23 cellular contexts compared by ENCODE assay signal in genomic region chr1:113675299-113675698, GRCh38.
DNase-seq lines count a peak whose midpoint lies in the region; ATAC-seq and TF ChIP-seq lines count a peak whose summit lies in the region.
"Had no signal": no experiment of that assay in that cellular context is flagged by ENCODE, and none has a peak within 500 bp of the region (broad histone marks: within the 10 kb centered on the region; RNA-seq: fewer than 3 reads in every experiment).

No MANE protein-coding gene starts in this region.

- no peaks in the 10 kb centered on the region for H3K9me3 ChIP-seq in T-helper 17 cell (ENCODE audit: control insufficient read depth, low read length, poor library complexity, severe bottlenecking)
- no peaks in the 10 kb centered on the region for H3K9me3 ChIP-seq in left lung
- H3K9me3 ChIP-seq: Caco-2, esophagus squamous epithelium, prostate gland, tibial artery had no signal

- no peak overlapping the region for H3K4me3 Mint-ChIP-seq in T-helper 17 cell
- H3K4me3 Mint-ChIP-seq: activated CD4-positive, alpha-beta T cell treated with anti-CD3 and anti-CD28 coated beads, Interleukin-2, amount 10 ng/mL, durations not matched to agents 7 days and 5 days; activated naive CD8-positive, alpha-beta T cell; natural killer cell treated with Interleukin-12 subunit alpha and Interleukin-12 subunit beta and Interleukin-15 and Interleukin-18, amount 100 ng/mL, for 72 hours; stimulated activated naive B cell treated with anti-CD40 and anti-IgM and Interleukin-4, amounts not matched to agents 10 μg/mL and 1 μg/mL and 100 μg/mL, for 72 hours had no signal

- peak overlapping the region; percentile 39 for H3K27ac Mint-ChIP-seq in T-helper 17 cell
- H3K27ac Mint-ChIP-seq: activated CD4-positive, alpha-beta T cell treated with anti-CD3 and anti-CD28 coated beads, Interleukin-2, amount 10 ng/mL, durations not matched to agents 7 days and 5 days; activated naive CD8-positive, alpha-beta T cell; natural killer cell treated with Interleukin-12 subunit alpha and Interleukin-12 subunit beta and Interleukin-15 and Interleukin-18, amount 100 ng/mL, for 72 hours; stimulated activated naive B cell treated with anti-CD40 and anti-IgM and Interleukin-4, amounts not matched to agents 10 μg/mL and 1 μg/mL and 100 μg/mL, for 72 hours had no signal

- DNase-seq in EL: peak; percentile 2
- DNase-seq in KBM-7: peak; percentile 12
- DNase-seq in T-helper 17 cell: no peak
- DNase-seq in fibroblast of the aortic adventitia (ENCODE audit: low read depth): peak; percentile 34
- DNase-seq in NCI-H2029 treated with DMSO at 0.1 percent for 48 hours (lab: John Stamatoyannopoulos, UW): no peak
- no peak for DNase-seq in UCSD-AML1 (lab: John Stamatoyannopoulos, UW; ENCODE audit: unreplicated experiment)
- DNase-seq in left lung: no peak
- DNase-seq: activated CD4-positive, alpha-beta T cell treated with anti-CD3 and anti-CD28 coated beads, Interleukin-2, amount 10 ng/mL, durations not matched to agents 7 days and 5 days; brain microvascular endothelial cell; Caco-2; dorsolateral prefrontal cortex; esophagus squamous epithelium; GDM1; NCI-H187; NCI-H524 treated with DMSO at 0.1 percent for 48 hours; stimulated activated CD4-positive, alpha-beta T cell treated with anti-CD3 and anti-CD28 coated beads, Interleukin-12 subunit alpha, Interleukin-12 subunit beta, amount 100 ng/mL, for 4 hours; stimulated activated naive B cell treated with anti-CD40 and anti-IgM and Interleukin-4, amounts not matched to agents 10 μg/mL and 1 μg/mL and 100 μg/mL, for 72 hours; tibial artery had no signal

- H3K36me3 Mint-ChIP-seq in T-helper 17 cell (ENCODE audit: low read depth): peaks cover 3% of the 10 kb centered on the region
- H3K36me3 Mint-ChIP-seq: activated naive CD8-positive, alpha-beta T cell; natural killer cell treated with Interleukin-12 subunit alpha and Interleukin-12 subunit beta and Interleukin-15 and Interleukin-18, amount 100 ng/mL, for 72 hours; stimulated activated naive B cell treated with anti-CD40 and anti-IgM and Interleukin-4, amounts not matched to agents 10 μg/mL and 1 μg/mL and 100 μg/mL, for 72 hours had no signal

- H3K27me3 ChIP-seq in left lung: no peaks in the 10 kb centered on the region
- H3K27me3 ChIP-seq: brain microvascular endothelial cell, dorsolateral prefrontal cortex, esophagus squamous epithelium, tibial artery had no signal

- no peak overlapping the region for H3K27ac ChIP-seq in left lung
- H3K27ac ChIP-seq: brain microvascular endothelial cell, dorsolateral prefrontal cortex, esophagus squamous epithelium, prostate gland, tibial artery had no signal

- H3K4me1 Mint-ChIP-seq in T-helper 17 cell: peaks cover 12% of the 10 kb centered on the region
- H3K4me1 Mint-ChIP-seq: stimulated activated naive B cell treated with anti-CD40 and anti-IgM and Interleukin-4, amounts not matched to agents 10 μg/mL and 1 μg/mL and 100 μg/mL, for 72 hours had no signal

- H3K4me1 ChIP-seq in left lung: peaks cover 0 to 7% of the 10 kb centered on the region in 2 donors
- H3K4me1 ChIP-seq: prostate gland, tibial artery had no signal

- H3K4me3 ChIP-seq in fibroblast of the aortic adventitia (ENCODE audit: low read depth, low read length) (no peak overlapping the region), left lung (no peak overlapping the region)
- H3K4me3 ChIP-seq: dorsolateral prefrontal cortex, esophagus squamous epithelium, GM12878, prostate gland, tibial artery had no signal

- in situ Hi-C loops in KBM-7 (cut with MboI; ENCODE audit: low pct_unique_long_range_greater_than_20kb, low sequenced_read_pairs): loop anchor here (25.0 kb wide), 1 partner anchor 538 kb away; no protein-coding TSS in a partner anchor

- ATAC-seq in T-helper 17 cell (no peak), HG02610 (IDR thresholded peaks at IDR 0.05; ENCODE audit: unreplicated experiment) (no peak), left lung (no peak)
- ATAC-seq: GM12878; natural killer cell treated with Interleukin-12 subunit alpha and Interleukin-12 subunit beta and Interleukin-15 and Interleukin-18, amount 100 ng/mL, for 72 hours; stimulated activated naive B cell treated with anti-CD40 and anti-IgM and Interleukin-4, amounts not matched to agents 10 μg/mL and 1 μg/mL and 100 μg/mL, for 72 hours had no signal

- no peaks in the 10 kb centered on the region for H3K27me3 Mint-ChIP-seq in T-helper 17 cell
- H3K27me3 Mint-ChIP-seq: activated CD4-positive, alpha-beta T cell treated with anti-CD3 and anti-CD28 coated beads, Interleukin-2, amount 10 ng/mL, durations not matched to agents 7 days and 5 days; activated naive CD8-positive, alpha-beta T cell; stimulated activated naive B cell treated with anti-CD40 and anti-IgM and Interleukin-4, amounts not matched to agents 10 μg/mL and 1 μg/mL and 100 μg/mL, for 72 hours had no signal

- peaks cover 0 to 11% of the 10 kb centered on the region in 2 donors for H3K36me3 ChIP-seq in left lung
- H3K36me3 ChIP-seq: brain microvascular endothelial cell had no signal

- TF ChIP-seq CTCF in fibroblast of the aortic adventitia (IDR thresholded peaks at IDR 0.05; ENCODE audit: insufficient read depth, low read length) (no peak), left lung (IDR thresholded peaks at IDR 0.05) (no peak)

- intact Hi-C loops in left lung (cut with DNase I): no loop called here

Comparison
In these comparisons a context has a peak if more than half of its experiments do, and no peak if none do; other contexts are left out.
1. DNase-seq: peak in EL (single experiment), KBM-7 (single experiment) and fibroblast of the aortic adventitia (single experiment); none in T-helper 17 cell (0 of 3), NCI-H2029 treated with DMSO at 0.1 percent for 48 hours (single experiment), UCSD-AML1 (single experiment) and left lung (0 of 2).